In the genomic region with DNA sequence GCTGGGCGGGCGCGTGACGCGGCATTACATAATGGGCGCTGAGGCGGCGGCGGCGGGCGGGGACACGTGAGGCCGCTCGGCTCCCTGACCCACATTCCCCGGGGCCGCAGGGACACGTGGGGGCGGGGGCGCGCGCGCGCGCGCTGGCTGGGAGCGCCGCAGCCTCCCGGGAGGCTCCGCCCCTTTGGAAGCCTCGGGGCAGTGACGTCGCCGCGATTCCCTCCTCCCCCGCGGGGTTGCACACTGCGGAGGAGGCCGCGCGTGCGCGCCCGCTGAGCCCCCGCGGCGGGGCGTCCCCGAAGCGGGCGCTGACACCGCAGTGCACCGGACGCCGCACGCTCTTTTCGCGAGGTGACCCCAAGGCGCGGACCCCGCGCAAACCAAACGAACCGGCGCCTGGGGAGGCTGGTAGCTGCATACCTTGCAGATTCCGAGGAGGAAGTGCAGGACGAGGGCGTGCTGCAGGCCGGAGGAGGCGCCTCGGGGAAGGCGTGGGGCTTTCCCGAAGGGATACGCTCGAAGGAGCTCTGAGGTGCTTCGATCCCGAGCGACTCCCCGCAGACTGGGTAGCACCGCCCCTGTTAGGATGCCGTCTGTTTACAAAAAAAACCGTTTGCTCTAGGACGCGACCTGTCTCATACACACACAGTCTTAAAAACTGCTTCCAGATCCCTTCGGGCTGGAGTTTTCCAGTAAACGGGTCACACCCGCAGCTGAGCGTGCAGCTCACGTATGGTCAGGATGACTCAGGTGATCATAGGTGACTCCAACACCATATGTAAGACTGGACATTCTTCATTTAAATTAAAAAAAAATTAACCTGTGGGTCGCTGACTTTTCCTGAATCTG, we compare ENCODE assay signal across 8 cellular contexts. TPM values are rescaled to one million over a fixed set of nuclear protein-coding genes. Genes with fewer than 3 reads are reported as not detected.
DNase-seq lines count a peak whose midpoint lies in the region; ATAC-seq and TF ChIP-seq lines count a peak whose summit lies in the region.

No MANE protein-coding gene starts in this region.

- H3K27ac Mint-ChIP-seq in CD4-positive, alpha-beta T cell, result peak overlapping the region; percentile 92

- no peaks in the 10 kb centered on the region for H3K27me3 Mint-ChIP-seq in CD4-positive, alpha-beta T cell

- H3K4me3 ChIP-seq in right lobe of liver, result peak overlapping the region; percentile 54 to 82 (median 61)

- peak; percentile 60 for TF ChIP-seq POLR2A in right lobe of liver (IDR thresholded peaks at IDR 0.05)

- peaks cover 58% of the 10 kb centered on the region for H3K4me1 Mint-ChIP-seq in CD4-positive, alpha-beta T cell (ENCODE audit: low read depth)

- POLR2A ChIA-PET in CD4-positive, alpha-beta T cell (lab: Charles Lee), result interaction anchor here (0.7 to 6.6 kb wide), 6 partner anchors 12 to 136 kb away, joined by 3 to 95 read pairs (median 4); a partner anchor contains a TSS

- peak; percentile 94 to 99 (median 98) for DNase-seq in CD4-positive, alpha-beta T cell
- DNase-seq in NCI-H748 (lab: John Stamatoyannopoulos, UW; ENCODE audit: unreplicated experiment) (peak; percentile 95), dermis blood vessel endothelial cell (peak; percentile 98), right lobe of liver (peak; percentile 98 to 99 (median 98))
- DNase-seq in activated CD4-positive, alpha-beta T cell treated with anti-CD3 and anti-CD28 coated beads, Interleukin-2, amount 50 U/mL, for 4 hours, result peak; percentile 96 to 97
- DNase-seq in stimulated activated CD4-positive, alpha-beta T cell treated with anti-CD3 and anti-CD28 coated beads, Interleukin-4, amount 100 ng/mL, for 24 hours, result peak; percentile 97

- peaks cover 19% of the 10 kb centered on the region for H3K36me3 Mint-ChIP-seq in CD4-positive, alpha-beta T cell (ENCODE audit: low read depth)

- H3K4me3 Mint-ChIP-seq in CD4-positive, alpha-beta T cell, result peak overlapping the region; percentile 89

- no peaks in the 10 kb centered on the region for H3K27me3 ChIP-seq in CD4-positive, alpha-beta T cell (ENCODE audit: control insufficient read depth, insufficient read depth, low read length)
- no peaks in the 10 kb centered on the region for H3K27me3 ChIP-seq in right lobe of liver

- H3K9me3 ChIP-seq in CD4-positive, alpha-beta T cell (ENCODE audit: control insufficient read depth, low read length), result no peaks in the 10 kb centered on the region
- no peaks in the 10 kb centered on the region for H3K9me3 ChIP-seq in right lobe of liver

- H3K27ac ChIP-seq in CD4-positive, alpha-beta T cell (ENCODE audit: low read depth, low read length), result peak overlapping the region; percentile 78
- H3K27ac ChIP-seq in right lobe of liver, result peak overlapping the region; percentile 92 to 100 (median 96)

- peak; percentile 74 for ATAC-seq in CD4-positive, alpha-beta T cell (ENCODE audit: poor library complexity)
- ATAC-seq in GM19438 (IDR thresholded peaks at IDR 0.05; ENCODE audit: low read depth, unreplicated experiment) (peak; percentile 75), HG03565 (IDR thresholded peaks at IDR 0.05; ENCODE audit: unreplicated experiment) (peak; percentile 60), right lobe of liver (peak; percentile 83 to 92 (median 88))

- H3K4me1 ChIP-seq in right lobe of liver, result peaks cover 0 to 47% (median 19%) of the 10 kb centered on the region in 4 donors

- TF ChIP-seq CTCF in CD4-positive, alpha-beta T cell (IDR thresholded peaks at IDR 0.05), result no peak
- TF ChIP-seq CTCF in right lobe of liver (IDR thresholded peaks at IDR 0.05), result no peak

- H3K9me3 Mint-ChIP-seq in CD4-positive, alpha-beta T cell, result no peaks in the 10 kb centered on the region

- CTCF ChIA-PET in CD4-positive, alpha-beta T cell (lab: Charles Lee), result no interaction called here

- no peaks in the 10 kb centered on the region for H3K36me3 ChIP-seq in right lobe of liver

- WGBS in right lobe of liver (ENCODE audit: insufficient coverage, low coverage, low lambda C conversion rate, missing lambda C conversion rate), result under 1% methylated on average over 6 of the region's 89 CpGs

- intact Hi-C loops in CD4-positive, alpha-beta T cell (cut with DNase I, micrococcal nuclease), result loop anchor here (1.0 to 10.0 kb wide), 5 partner anchors 29 to 1849 kb away; a partner anchor contains a TSS
- intact Hi-C loops in right lobe of liver (cut with DNase I), result no loop called here

RNA-seq across cellular contexts. Expression of a gene that starts 1.0 kb away (rescaled TPM):
- 100 to 1,000 TPM; 111 to 113 TPM for total RNA-seq in CD4-positive, alpha-beta T cell
- total RNA-seq in dermis blood vessel endothelial cell (46.3 and 50.5 TPM in 2 replicates), right lobe of liver (10 to 100 TPM; 13.0 to 34.8 (median 18.2) TPM)

RNA-seq across cellular contexts. Expression of a gene that starts 29.2 kb away (rescaled TPM):
- total RNA-seq in CD4-positive, alpha-beta T cell, result 1,000 to 10,000 TPM; 2,331 to 2,343 TPM
- total RNA-seq in dermis blood vessel endothelial cell, result 1,782 and 3,418 TPM in 2 replicates
- total RNA-seq in right lobe of liver, result 100 to 1,000 TPM; 572 to 932 (median 636) TPM

RNA-seq across cellular contexts. Expression of a gene that starts 29.3 kb away (rescaled TPM):
- total RNA-seq in CD4-positive, alpha-beta T cell, result 1 to 10 TPM; 3.2 to 3.8 TPM
- total RNA-seq in dermis blood vessel endothelial cell (6.0 and 6.8 TPM in 2 replicates), right lobe of liver (10 to 100 TPM in 2 of 6 experiments, 1 to 10 TPM in 4; 7.0 to 14.2 (median 8.5) TPM)

Comparison
In these comparisons a context has a peak if more than half of its experiments do, and no peak if none do; other contexts are left out.
1. Peak in every context shown above with its lines: DNase-seq, ATAC-seq, H3K4me3 ChIP-seq and H3K27ac ChIP-seq.
2. intact Hi-C loops: an anchor here in CD4-positive, alpha-beta T cell (1.0 to 10.0 kb wide); none called in right lobe of liver.